In the genomic region with DNA sequence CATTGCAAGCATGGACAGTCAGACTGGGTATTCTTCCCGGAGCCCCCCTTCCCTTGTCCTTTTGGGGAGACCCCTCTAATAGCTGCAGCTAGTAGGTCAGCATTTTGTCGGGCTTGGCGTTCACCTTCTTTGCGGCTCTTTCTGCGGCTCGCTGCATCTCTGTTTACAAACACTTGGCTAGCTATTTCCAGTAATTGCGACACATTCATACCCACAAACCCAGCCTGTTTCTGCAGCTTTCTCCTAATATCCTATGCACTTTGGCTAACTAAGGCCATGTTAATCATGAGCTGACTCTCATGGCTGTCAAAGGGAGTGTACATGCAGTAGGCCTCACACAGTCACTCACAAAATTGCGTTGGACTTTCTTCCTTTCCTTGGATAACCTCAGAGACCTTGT, we compare ENCODE assay signal across 29 cellular contexts.
"Had no signal": no experiment of that assay in that cellular context is flagged by ENCODE, and none has a peak within 500 bp of the region (broad histone marks: within the 10 kb centered on the region; RNA-seq: fewer than 3 reads in every experiment).

No MANE protein-coding gene starts in this region.

- DNase-seq: activated B cell treated with CpG ODN at 0.5 μM for 24 hours; activated CD4-positive, alpha-beta T cell treated with anti-CD3 and anti-CD28 coated beads for 48 hours; activated CD4-positive, alpha-beta T cell treated with anti-CD3 and anti-CD28 coated beads, Interleukin-2, amount 50 U/mL, for 1 hour; activated CD4-positive, alpha-beta T cell treated with anti-CD3 and anti-CD28 coated beads, Interleukin-2, amount 50 U/mL, for 48 hours; activated CD8-positive, alpha-beta memory T cell treated with anti-CD3 and anti-CD28 coated beads for 24 hours; activated CD8-positive, alpha-beta T cell treated with anti-CD3 and anti-CD28 coated beads for 36 hours; activated effector memory CD4-positive, alpha-beta T cell treated with anti-CD3 and anti-CD28 coated beads, Interleukin-2, amount 50 U/mL, for 16 hours; activated naive CD4-positive, alpha-beta T cell treated with anti-CD3 and anti-CD28 coated beads for 36 hours; activated naive CD8-positive, alpha-beta T cell treated with anti-CD3 and anti-CD28 coated beads for 36 hours; activated naive CD8-positive, alpha-beta T cell treated with anti-CD3 and anti-CD28 coated beads, Interleukin-2, amount 50 U/mL, for 24 hours; activated T-cell treated with anti-CD3 and anti-CD28 coated beads, Interleukin-2, amount 50 U/mL, for 4 hours; adrenal gland; amygdala; aorta; body of pancreas; caudate nucleus; cerebellar nuclear complex; colonic mucosa; dorsolateral prefrontal cortex; effector memory CD4-positive, alpha-beta T cell; endodermal cell; foreskin fibroblast; head of caudate nucleus; hippocampal formation; T-helper 9 cell; WERI-Rb-1 had no signal

- ATAC-seq: activated CD4-positive, CD25-positive, alpha-beta regulatory T cell treated with anti-CD3 and anti-CD28 coated beads, Interleukin-2, amount 50 U/mL, for 24 hours; activated CD8-positive, alpha-beta T cell treated with anti-CD3 and anti-CD28 coated beads for 36 hours; activated naive CD8-positive, alpha-beta T cell treated with anti-CD3 and anti-CD28 coated beads, Interleukin-2, amount 50 U/mL, for 24 hours; activated T-cell treated with anti-CD3 and anti-CD28 coated beads, Interleukin-2, amount 50 U/mL, for 4 hours; activated T-helper 17 cell treated with anti-CD3 and anti-CD28 coated beads, Interleukin-2, amount 50 U/mL, for 72 hours; body of pancreas; esophagus mucosa had no signal
